Comparison of ENCODE assay signal across 2 cellular contexts in genomic region chr10:133053527-133054133, GRCh38. TPM values are rescaled to one million over a fixed set of nuclear protein-coding genes. Genes with fewer than 3 reads are reported as not detected.
"Had no signal": no experiment of that assay in that cellular context is flagged by ENCODE, and none has a peak within 500 bp of the region (broad histone marks: within the 10 kb centered on the region; RNA-seq: fewer than 3 reads in every experiment).

No MANE protein-coding gene starts in this region.

RNA-seq across cellular contexts. Expression of gene ADGRA1, which starts 34.1 kb away (rescaled TPM):
- total RNA-seq: G401, GM12878 had no signal
- polyA plus RNA-seq: GM12878 had no signal
